ENCODE assay signal across 1 cellular context in the genomic region with DNA sequence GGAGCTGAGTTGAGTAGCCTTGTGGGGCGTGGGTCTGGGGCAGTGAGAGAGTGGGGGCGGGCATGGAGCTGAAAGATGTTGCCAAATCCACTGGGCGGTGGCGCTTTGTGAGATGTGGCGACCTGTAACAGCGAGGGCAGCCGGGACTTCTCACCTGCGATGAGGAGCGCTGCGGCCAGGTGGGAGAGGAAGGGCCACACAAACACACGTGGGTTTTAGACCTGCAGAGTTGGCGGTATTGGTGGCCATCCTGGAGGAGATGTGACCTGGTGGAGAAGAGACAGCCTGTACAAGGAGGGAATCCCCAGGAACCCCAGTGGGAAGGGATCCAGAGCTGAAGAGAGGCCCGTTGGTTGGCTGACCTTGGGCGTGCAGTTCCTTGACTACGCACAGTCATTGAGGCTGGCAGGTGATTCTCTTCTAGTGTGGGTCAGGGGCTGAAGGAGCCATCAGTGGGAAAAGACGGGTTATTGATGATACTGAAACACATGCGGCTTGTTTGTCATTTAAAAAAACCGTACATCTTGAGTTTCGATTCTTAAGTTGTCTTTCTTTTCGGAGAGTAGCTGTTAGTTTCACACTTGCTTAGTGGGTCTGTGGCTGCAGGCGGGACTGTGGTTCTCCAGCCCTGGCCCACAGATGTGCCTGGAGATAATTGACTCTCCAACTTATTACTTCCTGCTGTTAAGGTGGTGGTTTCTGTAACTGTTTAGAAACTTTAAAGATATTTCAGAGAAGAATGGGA.
A peak's percentile ranks its signal among the peaks of the same experiment; 100 is the strongest.
TF ChIP-seq lines count a peak whose summit lies in the region.

No MANE protein-coding gene starts in this region.

TF ChIP-seq in GM12878, 131 proteins besides CTCF, POLR2A, EP300 and RAD21 (continues in another document):
- TF ChIP-seq POLR2AphosphoS5 (IDR thresholded peaks at IDR 0.05; ENCODE audit: low read length) (peak; percentile 66), NR2F1 (conservative IDR thresholded peaks at IDR 0.05) (peak; percentile 70), TARDBP (IDR thresholded peaks at IDR 0.05; ENCODE audit: borderline replicate concordance) (no peak), HSF1 (IDR thresholded peaks at IDR 0.05; ENCODE audit: low read depth, low read length) (no peak), ZBTB11 (CRISPR knock-in tag; IDR thresholded peaks at IDR 0.05) (no peak), FOXM1 (IDR thresholded peaks at IDR 0.05; ENCODE audit: low read depth, low read length) (peak; percentile 44; the same call in 1 of the 2 replicates), NFIC (IDR thresholded peaks at IDR 0.05; ENCODE audit: low read depth, low read length) (peak; percentile 61; the same call in 1 of the 2 replicates), SRF (IDR thresholded peaks at IDR 0.05; ENCODE audit: low read depth in 2 of 2, low read length in 2 of 2) (no peak), EED (IDR thresholded peaks at IDR 0.05; ENCODE audit: low read depth) (peak; percentile 74), HDGF (IDR thresholded peaks at IDR 0.05) (0 out of 2 replicates have a peak, but pooled peaks have one; percentile 25), TAF1 (IDR thresholded peaks at IDR 0.05; ENCODE audit: borderline replicate concordance, low read depth, low read length) (peak; percentile 81), ATF3 (IDR thresholded peaks at IDR 0.05; ENCODE audit: borderline replicate concordance, extremely low read depth, low read depth, low read length) (no peak), RCOR1 (conservative IDR thresholded peaks at IDR 0.05; ENCODE audit: low read depth, low read length) (0 out of 2 replicates have a peak, but pooled peaks have one; percentile 29), CUX1 (IDR thresholded peaks at IDR 0.05; ENCODE audit: insufficient replicate concordance, low read depth, low read length) (peak; percentile 95), PAX5 (IDR thresholded peaks at IDR 0.05; ENCODE audit: borderline replicate concordance, low read depth, low read length) (peak; percentile 66; the same call in 1 of the 2 replicates), HCFC1 (IDR thresholded peaks at IDR 0.05; ENCODE audit: low read length) (no peak), GATAD2B (conservative IDR thresholded peaks at IDR 0.05; ENCODE audit: low read depth) (peak; percentile 63), RUNX3 (IDR thresholded peaks at IDR 0.05; ENCODE audit: low read length) (peak; percentile 97), SMAD1 (IDR thresholded peaks at IDR 0.05; ENCODE audit: low read depth, partially characterized antibody) (no peak), CHD1 (IDR thresholded peaks at IDR 0.05; ENCODE audit: low read depth, low read length) (no peak), JUND (IDR thresholded peaks at IDR 0.05; ENCODE audit: low read depth, low read length) (no peak), IKZF1 (conservative IDR thresholded peaks at IDR 0.05) (peak; percentile 90), ATF2 (IDR thresholded peaks at IDR 0.05; ENCODE audit: low read length) (peak; percentile 71; the same call in 1 of the 2 replicates), MTA2 (IDR thresholded peaks at IDR 0.05; ENCODE audit: low read depth) (peak; percentile 93), LARP7 (IDR thresholded peaks at IDR 0.05) (peak; percentile 29; the same call in 1 of the 2 replicates), CREM (IDR thresholded peaks at IDR 0.05; ENCODE audit: low read depth) (peak; percentile 50; the same call in 1 of the 2 replicates), CEBPZ (IDR thresholded peaks at IDR 0.05; ENCODE audit: low read depth, low read length) (no peak), SREBF1 (IDR thresholded peaks at IDR 0.05; ENCODE audit: low read length) (no peak), TCF12 (IDR thresholded peaks at IDR 0.05; ENCODE audit: low read depth, low read length) (peak; percentile 75), RFX5 (IDR thresholded peaks at IDR 0.05; ENCODE audit: low read depth, low read length) (peak; percentile 80), NKRF (conservative IDR thresholded peaks at IDR 0.05) (peak; percentile 69), CHD4 (IDR thresholded peaks at IDR 0.05) (0 out of 2 replicates have a peak, but pooled peaks have one; percentile 35), MXI1 (IDR thresholded peaks at IDR 0.05; ENCODE audit: low read depth, low read length) (peak; percentile 93), BCL11A (IDR thresholded peaks at IDR 0.05; ENCODE audit: low read depth, low read length) (peak; percentile 76; the same call in 1 of the 2 replicates), POU2F2 (IDR thresholded peaks at IDR 0.05; ENCODE audit: borderline replicate concordance, low read depth, low read length) (0 out of 3 replicates have a peak, but pooled peaks have one; percentile 38)
- TF ChIP-seq, protein P1, sequence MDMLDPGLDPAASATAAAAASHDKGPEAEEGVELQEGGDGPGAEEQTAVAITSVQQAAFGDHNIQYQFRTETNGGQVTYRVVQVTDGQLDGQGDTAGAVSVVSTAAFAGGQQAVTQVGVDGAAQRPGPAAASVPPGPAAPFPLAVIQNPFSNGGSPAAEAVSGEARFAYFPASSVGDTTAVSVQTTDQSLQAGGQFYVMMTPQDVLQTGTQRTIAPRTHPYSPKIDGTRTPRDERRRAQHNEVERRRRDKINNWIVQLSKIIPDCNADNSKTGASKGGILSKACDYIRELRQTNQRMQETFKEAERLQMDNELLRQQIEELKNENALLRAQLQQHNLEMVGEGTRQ (IDR thresholded peaks at IDR 0.05; ENCODE audit: borderline replicate concordance, low read depth, low read length): no peak
